In the genomic region with DNA sequence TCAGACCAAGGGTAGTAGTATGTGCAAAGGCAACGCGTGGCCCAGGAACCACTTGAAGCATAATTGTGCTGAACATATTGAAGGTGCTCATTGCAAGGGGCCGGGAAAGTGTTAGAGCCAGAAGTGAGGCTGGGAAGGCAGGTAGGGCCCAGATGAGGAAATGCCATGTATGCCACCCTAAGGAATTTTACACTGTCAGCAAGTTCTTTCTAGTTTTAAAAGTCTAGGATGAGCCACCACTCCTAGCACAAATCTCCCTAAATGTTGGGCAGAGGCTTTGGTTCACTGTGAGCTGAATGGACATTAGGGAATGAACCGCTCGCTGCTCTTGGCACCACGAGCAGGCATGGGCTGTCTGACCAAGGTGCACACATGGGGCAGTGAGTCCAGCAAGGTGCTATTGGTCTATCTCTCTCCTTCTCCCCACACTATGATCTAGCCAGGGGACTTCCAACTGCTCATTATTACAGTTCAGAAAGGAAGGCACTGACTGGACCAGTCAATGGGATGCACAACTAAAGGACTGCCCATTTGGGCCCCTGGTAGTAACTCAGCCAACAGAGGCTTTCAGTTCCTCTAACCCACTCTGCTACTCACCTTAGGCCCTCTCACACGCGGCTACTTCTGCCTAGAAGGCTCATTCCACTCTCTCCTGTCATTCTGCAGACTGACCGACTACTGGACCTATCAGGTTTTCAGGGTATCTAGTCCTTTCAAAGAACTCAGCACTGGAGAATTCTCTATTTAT, we compare ENCODE assay signal across 19 cellular contexts. TPM values are rescaled to one million over a fixed set of nuclear protein-coding genes. Genes with fewer than 3 reads are reported as not detected.
DNase-seq lines count a peak whose midpoint lies in the region; ATAC-seq, FAIRE-seq and TF ChIP-seq lines count a peak whose summit lies in the region.
"Had no signal": no experiment of that assay in that cellular context is flagged by ENCODE, and none has a peak within 500 bp of the region (broad histone marks: within the 10 kb centered on the region; RNA-seq: fewer than 3 reads in every experiment).

No MANE protein-coding gene starts in this region.

- TSS peak; percentile 14 for BruUV-seq in mammary epithelial cell (replicated peaks; lab: Mats Ljungman, UMichigan)
- no TSS peak for BruUV-seq in HepG2 (replicated peaks; lab: Mats Ljungman, UMichigan)

- CTCF ChIA-PET in mammary epithelial cell (lab: Charles Lee; ENCODE audit: low non-redundant PET) (no interaction called here), HepG2 (lab: Yijun Ruan, JAX; ENCODE audit: low intra/inter-chr PET ratio, low total read pairs) (no interaction called here)

- no peak for TF ChIP-seq EP300 in HepG2 (IDR thresholded peaks at IDR 0.05; ENCODE audit: low read depth in 2 of 2, low read length in 2 of 2)
- no peak for TF ChIP-seq EP300 in HepG2 (CRISPR knock-in tag; IDR thresholded peaks at IDR 0.05; ENCODE audit: borderline replicate concordance)

- H3K79me2 ChIP-seq in mammary epithelial cell (ENCODE audit: insufficient read depth, low read length) = no peaks in the 10 kb centered on the region
- H3K79me2 ChIP-seq in HepG2 (ENCODE audit: insufficient read depth, low read length) = peaks cover 57% of the 10 kb centered on the region

- no peak for TF ChIP-seq CTCF in mammary epithelial cell (conservative IDR thresholded peaks at IDR 0.05 in 1 of 2, IDR thresholded peaks at IDR 0.05 in 1 of 2; ENCODE audit: extremely low read depth in 1 of 2, insufficient read depth in 1 of 2, low read depth in 1 of 2, low read length in 2 of 2)
- TF ChIP-seq CTCF in breast epithelium (IDR thresholded peaks at IDR 0.05) = no peak
- no peak for TF ChIP-seq CTCF in HepG2 (CRISPR knock-in tag; IDR thresholded peaks at IDR 0.05)

- H3K4me1 ChIP-seq in mammary epithelial cell (ENCODE audit: insufficient read depth, low read length) = peaks cover 17% of the 10 kb centered on the region
- no peaks in the 10 kb centered on the region for H3K4me1 ChIP-seq in breast epithelium
- peaks cover 72% of the 10 kb centered on the region for H3K4me1 ChIP-seq in HepG2 (ENCODE audit: insufficient read depth, low read length)
- H3K4me1 ChIP-seq: HAP-1 had no signal

- no peaks in the 10 kb centered on the region for H3K36me3 ChIP-seq in mammary epithelial cell (ENCODE audit: insufficient read depth, low read length)
- no peaks in the 10 kb centered on the region for H3K36me3 ChIP-seq in breast epithelium
- H3K36me3 ChIP-seq in HepG2 (replicated peaks in 1 of 2; ENCODE audit: control insufficient read depth in 1 of 2, insufficient read depth in 2 of 2, low read length in 2 of 2) = no peaks in the 10 kb centered on the region; a peak in 3 of 5 replicates
- H3K36me3 ChIP-seq: BLaER1 treated with 17β-estradiol and CSF1 and Interleukin-3, amounts not matched to agents 10 nM and 100 nM; HAP-1 had no signal

- POLR2A ChIA-PET in HepG2 (lab: Yijun Ruan, JAX) = interaction anchor here (0.9 to 2.2 kb wide), 4 partner anchors 10 to 181 kb away, joined by 3 to 12 read pairs (median 4); no protein-coding TSS in a partner anchor

- no peak for DNase-seq in mammary epithelial cell
- no peak for DNase-seq in breast epithelium (ENCODE audit: low spot score in 2 of 2)
- no peak for DNase-seq in HepG2 (ENCODE audit: low spot score)
- DNase-seq in posterior vena cava (ENCODE audit: low spot score) = peak; percentile 17
- no peak for DNase-seq in SK-N-DZ (ENCODE audit: low spot score)
- no peak for DNase-seq in AML-193 (lab: John Stamatoyannopoulos, UW)
- no peak for DNase-seq in SHP77 (lab: John Stamatoyannopoulos, UW)
- DNase-seq: CD8-positive, alpha-beta memory T cell; DMS79 treated with DMSO at 0.1 percent for 48 hours; KBM-7; NCI-H1417 treated with DMSO at 0.1 percent for 48 hours; NCI-H2029; NCI-H510A; Right ventricle myocardium superior had no signal

- TF ChIP-seq POLR2A in breast epithelium (IDR thresholded peaks at IDR 0.05) (no peak), HepG2 (IDR thresholded peaks at IDR 0.05; ENCODE audit: insufficient read depth in 1 of 2, low read depth in 2 of 2, low read length in 2 of 2) (no peak)

- dilution Hi-C loops in mammary epithelial cell (cut with HindIII; ENCODE audit: low sequenced_read_pairs) = no loop called here

- no peak for FAIRE-seq in HepG2 (lab: Jason Lieb, UNC)
- FAIRE-seq: RCC 7860 had no signal

- WGBS in mammary epithelial cell (ENCODE audit: low coverage, missing lambda C conversion rate) = 96% methylated on average over 6 of the region's 9 CpGs
- 63% methylated on average over 8 of the region's 9 CpGs for WGBS in HepG2 (ENCODE audit: low lambda C conversion rate)

- no peak overlapping the region for H3K27ac ChIP-seq in mammary epithelial cell (ENCODE audit: insufficient read depth, low read depth, low read length)
- H3K27ac ChIP-seq in breast epithelium = no peak overlapping the region
- H3K27ac ChIP-seq in HepG2 (ENCODE audit: extremely low read length, insufficient read depth, low read length) = peak overlapping the region; percentile 62
- H3K27ac ChIP-seq: BLaER1 treated with 17β-estradiol and CSF1 and Interleukin-3, amounts not matched to agents 10 nM and 100 nM had no signal

- H3K9ac ChIP-seq in mammary epithelial cell (ENCODE audit: insufficient read depth, low read length) = no peak overlapping the region
- peak overlapping the region; percentile 70; the same call in 1 of the 2 replicates for H3K9ac ChIP-seq in HepG2 (ENCODE audit: insufficient read depth, low read depth, low read length)
- H3K9ac ChIP-seq: BLaER1 treated with 17β-estradiol and CSF1 and Interleukin-3, amounts not matched to agents 10 nM and 100 nM had no signal

- no peaks in the 10 kb centered on the region for H3K27me3 ChIP-seq in mammary epithelial cell (ENCODE audit: insufficient read depth, low read length)
- peaks cover 0 to 16% of the 10 kb centered on the region in 2 donors for H3K27me3 ChIP-seq in breast epithelium
- no peaks in the 10 kb centered on the region for H3K27me3 ChIP-seq in HepG2 (ENCODE audit: control insufficient read depth in 1 of 2, insufficient read depth in 2 of 2, low read length in 2 of 2)

- in situ Hi-C loops in mammary epithelial cell (cut with MboI; ENCODE audit: low sequenced_read_pairs in 2 of 2) (no loop called here), HepG2 (cut with HindIII; ENCODE audit: extremely low pct_ligation_motif_present, low pct_unique_long_range_greater_than_20kb) (no loop called here)

- TF ChIP-seq RAD21 in HepG2 (CRISPR knock-in tag; IDR thresholded peaks at IDR 0.05) = no peak

- H3K4me3 ChIP-seq in mammary epithelial cell (replicated peaks in 1 of 3; ENCODE audit: insufficient read depth in 1 of 3, low read depth in 2 of 3, low read length in 3 of 3) (no peak overlapping the region), breast epithelium (no peak overlapping the region), HepG2 (replicated peaks in 1 of 3; ENCODE audit: insufficient read depth in 1 of 3, low read depth in 2 of 3, low read length in 3 of 3) (peak overlapping the region; percentile 90 to 96 (median 93); a peak in 5 of 6 replicates)
- H3K4me3 ChIP-seq: BLaER1 treated with 17β-estradiol and CSF1 and Interleukin-3, amounts not matched to agents 10 nM and 100 nM; HAP-1 had no signal

- H4K20me1 ChIP-seq in mammary epithelial cell (ENCODE audit: insufficient read depth, low read length) (no peaks in the 10 kb centered on the region), HepG2 (ENCODE audit: insufficient read depth, low read length) (no peaks in the 10 kb centered on the region)
- H4K20me1 ChIP-seq: BLaER1 treated with 17β-estradiol and CSF1 and Interleukin-3, amounts not matched to agents 10 nM and 100 nM had no signal

- H3K4me2 ChIP-seq in mammary epithelial cell (ENCODE audit: insufficient read depth, low read depth, low read length) (no peak overlapping the region), HepG2 (ENCODE audit: low read depth, low read length) (peak overlapping the region; percentile 93)
- H3K4me2 ChIP-seq: BLaER1 treated with 17β-estradiol and CSF1 and Interleukin-3, amounts not matched to agents 10 nM and 100 nM had no signal

- no peak overlapping the region for H2AFZ ChIP-seq in mammary epithelial cell (ENCODE audit: low read depth, low read length)
- H2AFZ ChIP-seq in HepG2 (ENCODE audit: low read length) = no peak overlapping the region

- intact Hi-C loops in mammary epithelial cell (cut with micrococcal nuclease) (no loop called here), breast epithelium (cut with DNase I; ENCODE audit: low total_unique reads) (loop anchor here (10.0 kb wide), 1 partner anchor 1768 kb away; no protein-coding TSS in a partner anchor), HepG2 (cut with micrococcal nuclease; ENCODE audit: unreplicated experiment) (no loop called here), posterior vena cava (cut with DNase I) (no loop called here)

- peak; percentile 11 for ATAC-seq in HepG2
- no peak for ATAC-seq in GM19463 (IDR thresholded peaks at IDR 0.05; ENCODE audit: unreplicated experiment)

- H3K9me3 ChIP-seq in mammary epithelial cell (replicated peaks; ENCODE audit: insufficient read depth, low read length) = no peaks in the 10 kb centered on the region
- no peaks in the 10 kb centered on the region for H3K9me3 ChIP-seq in breast epithelium
- H3K9me3 ChIP-seq in HepG2 (ENCODE audit: low read length) = no peaks in the 10 kb centered on the region
- H3K9me3 ChIP-seq: HAP-1 had no signal

RNA-seq across cellular contexts. Expression of a gene that starts 2.0 kb away (rescaled TPM):
- total RNA-seq in mammary epithelial cell (10 to 100 TPM in 1 of 2 donors, 1 to 10 TPM in 1; 4.5 to 32.2 TPM), breast epithelium (1 to 10 TPM in 1 of 3 donors, under 1 TPM in 2; 0.48 to 1.6 (median 0.66) TPM), HepG2 (2016; rRNA removed; fragmentation: Illumina TruSeq; extraction: Trizol) (25.7 and 28.8 TPM in 2 replicates), posterior vena cava (under 1 TPM; 0.19 to 0.37 TPM)
- polyA plus RNA-seq in mammary epithelial cell (2.9 TPM), HepG2 (2011; rRNA removed) (10.9 and 16.1 TPM in 2 replicates)
- polyA minus RNA-seq in mammary epithelial cell = 8.1 TPM
- 8.0 and 8.5 TPM in 2 replicates for total RNA-seq in HepG2 (2016; cell fraction: cytosol; rRNA removed; fragmentation: Illumina TruSeq; extraction: Trizol; ENCODE audit: low read depth)
- total RNA-seq in HepG2 (2016; cell fraction: insoluble cytoplasmic fraction; rRNA removed; fragmentation: Illumina TruSeq; extraction: Trizol) = 25.9 and 29.8 TPM in 2 replicates
- 21.3 and 22.4 TPM in 2 replicates for total RNA-seq in HepG2 (2016; cell fraction: membrane; rRNA removed; fragmentation: Illumina TruSeq; extraction: Trizol)
- total RNA-seq in HepG2 (2016; cell fraction: nucleus; rRNA removed; fragmentation: Illumina TruSeq; extraction: Trizol) = 17.2 and 19.3 TPM in 2 replicates
- 8.1 and 12.4 TPM in 2 replicates for polyA plus RNA-seq in HepG2 (2011; cell fraction: cytosol; rRNA removed)
- polyA plus RNA-seq in HepG2 (2011; cell fraction: nucleus; rRNA removed) = 7.0 and 9.0 TPM in 2 replicates
- polyA plus RNA-seq in HepG2 (2012) = 5.0 and 7.0 TPM in 2 replicates
- 4.5 and 5.1 TPM in 2 replicates for polyA plus RNA-seq in HepG2 (2016; cell fraction: cytosol; fragmentation: Illumina TruSeq; extraction: Trizol; ENCODE audit: low read depth)
- 23.3 and 29.4 TPM in 2 replicates for polyA plus RNA-seq in HepG2 (2016; cell fraction: insoluble cytoplasmic fraction; fragmentation: Illumina TruSeq; extraction: Trizol; ENCODE audit: low read depth)
- 12.8 and 13.9 TPM in 2 replicates for polyA plus RNA-seq in HepG2 (2016; cell fraction: membrane; fragmentation: Illumina TruSeq; extraction: Trizol; ENCODE audit: low read depth)
- 24.3 and 25.9 TPM in 2 replicates for polyA plus RNA-seq in HepG2 (2016; cell fraction: nucleus; fragmentation: Illumina TruSeq; extraction: Trizol; ENCODE audit: insufficient read depth, low read depth)
- polyA minus RNA-seq in HepG2 (2011; rRNA and poly(A)+ RNA removed; ENCODE audit: low replicate concordance) = 40.6 TPM in 1 of 2 replicates, not detected in the other
- 11.2 and 15.2 TPM in 2 replicates for polyA minus RNA-seq in HepG2 (2011; cell fraction: cytosol; rRNA and poly(A)+ RNA removed)
- 13.4 and 15.2 TPM in 2 replicates for polyA minus RNA-seq in HepG2 (2011; cell fraction: nucleus; rRNA and poly(A)+ RNA removed)
- 2.5 and 2.6 TPM in 2 replicates for polyA plus RNA-seq in SK-N-DZ (2014; cell fraction: cytosol; rRNA removed)
- polyA plus RNA-seq in SK-N-DZ (2014; cell fraction: nucleus; rRNA removed) = 0.64 and 1.5 TPM in 2 replicates
- total RNA-seq: CD8-positive, alpha-beta memory T cell; G401 had no signal
- polyA plus RNA-seq: CD8-positive, alpha-beta memory T cell had no signal

Comparison
In these comparisons a context has a peak if more than half of its experiments do, and no peak if none do; other contexts are left out.
1. H3K4me3 ChIP-seq: peak in HepG2 (3 of 3); none in mammary epithelial cell (0 of 3) and breast epithelium (0 of 3).